29 cellular contexts compared by ENCODE assay signal in genomic region chr17:63511331-63511730, GRCh38. TPM values are rescaled to one million over a fixed set of nuclear protein-coding genes. Genes with fewer than 3 reads are reported as not detected.
"Had no signal": no experiment of that assay in that cellular context is flagged by ENCODE, and none has a peak within 500 bp of the region (broad histone marks: within the 10 kb centered on the region; RNA-seq: fewer than 3 reads in every experiment).

No MANE protein-coding gene starts in this region.

- H3K27ac ChIP-seq: stomach, testis, thoracic aorta, thyroid gland, tibial artery, tibial nerve, transverse colon, upper lobe of left lung, upper lobe of right lung, uterus, vagina had no signal

- H3K9me3 ChIP-seq: stomach, testis, thoracic aorta, thyroid gland, tibial artery, tibial nerve, transverse colon, upper lobe of left lung, upper lobe of right lung, uterus, vagina had no signal

- H3K4me3 ChIP-seq: stomach, testis, thoracic aorta, thyroid gland, tibial artery, tibial nerve, transverse colon, upper lobe of left lung, upper lobe of right lung, uterus, vagina had no signal

- H3K27me3 ChIP-seq: testis, thyroid gland, transverse colon, upper lobe of left lung, upper lobe of right lung, uterus, vagina had no signal

- FAIRE-seq: urothelium cell line had no signal

- DNase-seq: stimulated activated CD4-positive, alpha-beta T cell treated with anti-CD3 and anti-CD28 coated beads, Interleukin-2, amount 100 ng/mL, for 48 hours; stimulated activated CD4-positive, alpha-beta T cell treated with anti-CD3 and anti-CD28 coated beads, Interleukin-4, amount 100 ng/mL, for 1 hour; stimulated activated CD4-positive, alpha-beta T cell treated with anti-CD3 and anti-CD28 coated beads, Interleukin-4, amount 100 ng/mL, for 24 hours; stimulated activated CD4-positive, alpha-beta T cell treated with anti-CD3 and anti-CD28 coated beads, Interleukin-4, amount 100 ng/mL, for 4 hours; stimulated activated CD8-positive, alpha-beta memory T cell treated with anti-CD3 and anti-CD28 coated beads, Interleukin-4, amount 100 ng/mL, for 48 hours; stimulated activated naive B cell treated with anti-CD40 and anti-IgM and Interleukin-4, amounts not matched to agents 10 μg/mL and 1 μg/mL and 100 μg/mL, for 72 hours; stimulated activated naive CD4-positive, alpha-beta T cell; stimulated activated naive CD4-positive, alpha-beta T cell treated with Interleukin-2 at 50 U/mL for 16 hours; stimulated activated naive CD8-positive, alpha-beta T cell treated with anti-CD3 and anti-CD28 coated beads, Interleukin-15, amount 100 ng/mL, for 72 hours; stimulated activated naive CD8-positive, alpha-beta T cell treated with anti-CD3 and anti-CD28 coated beads, Interleukin-15, Interleukin-2, amounts not matched to agents 100 U/mL and 50 U/mL, for 24 hours; stomach; substantia nigra; testis; thyroid gland; tibial artery; transverse colon; trophoblast cell; upper lobe of left lung; upper lobe of right lung; uterus had no signal

- H3K36me3 ChIP-seq: stomach, thoracic aorta, thyroid gland, tibial artery, tibial nerve, transverse colon, upper lobe of left lung, upper lobe of right lung, uterus, vagina had no signal

- ATAC-seq: stimulated activated effector memory CD8-positive, alpha-beta T cell treated with anti-CD3 and anti-CD28 coated beads, Interleukin-12 subunit alpha, Interleukin-12 subunit beta, amount 100 ng/mL, for 72 hours; stimulated activated memory B cell treated with anti-CD40 and anti-IgM and Interleukin-4, amounts not matched to agents 10 μg/mL and 1 μg/mL and 100 μg/mL, for 72 hours; stimulated activated naive B cell treated with anti-CD40 and anti-IgM and Interleukin-4, amounts not matched to agents 10 μg/mL and 1 μg/mL and 100 μg/mL, for 72 hours; stimulated activated naive CD8-positive, alpha-beta T cell treated with anti-CD3 and anti-CD28 coated beads, Interleukin-15, amount 100 ng/mL, for 72 hours; stimulated activated naive CD8-positive, alpha-beta T cell treated with anti-CD3 and anti-CD28 coated beads, Interleukin-15, Interleukin-2, amounts not matched to agents 100 U/mL and 50 U/mL, for 24 hours; upper lobe of right lung had no signal

- H3K4me1 ChIP-seq: stomach, testis, thyroid gland, tibial artery, tibial nerve, transverse colon, upper lobe of left lung, upper lobe of right lung, uterus, vagina had no signal

RNA-seq across cellular contexts. Expression of gene KCNH6, which starts 11.8 kb away (rescaled TPM):
- total RNA-seq: subcutaneous adipose tissue, thoracic aorta, tibial nerve, upper lobe of right lung, ureter, urinary bladder, uterus, vagina had no signal
- polyA plus RNA-seq: urinary bladder had no signal
